ENCODE assay signal across 30 cellular contexts in the genomic region with DNA sequence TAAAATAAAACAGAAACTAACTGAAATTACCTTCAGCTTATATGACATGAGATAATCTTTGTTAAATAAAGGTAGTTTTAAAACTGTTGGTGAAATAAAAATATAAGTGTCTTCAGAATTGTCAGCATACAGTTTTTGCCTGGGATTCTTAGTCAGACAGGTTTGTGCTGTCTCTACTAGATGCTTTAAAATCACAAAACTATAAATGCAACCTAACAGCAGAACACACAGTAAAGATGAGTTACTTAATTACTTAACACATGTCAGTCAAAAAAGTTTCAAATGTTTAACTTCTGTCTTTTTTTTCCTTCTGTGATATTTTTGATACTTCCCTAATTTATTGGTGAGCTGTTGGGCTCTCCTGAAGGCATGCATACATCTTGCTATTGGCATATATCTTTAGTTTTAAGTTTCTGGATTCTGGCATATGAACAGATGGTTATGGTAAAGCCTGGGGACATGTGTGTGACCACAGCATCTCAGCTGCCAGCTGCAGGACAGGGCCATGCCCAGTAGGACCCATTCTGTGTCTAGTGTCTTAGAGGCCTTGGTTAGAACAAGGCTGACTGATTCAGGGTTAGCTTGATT.
"Had no signal": no experiment of that assay in that cellular context is flagged by ENCODE, and none has a peak within 500 bp of the region (broad histone marks: within the 10 kb centered on the region; RNA-seq: fewer than 3 reads in every experiment).

No MANE protein-coding gene starts in this region.

- H3K9me3 ChIP-seq: colonic mucosa had no signal

- H3K36me3 ChIP-seq: adrenal gland, breast epithelium, cardiac muscle cell, colonic mucosa, gastrocnemius medialis, heart left ventricle had no signal

- H3K4me3 ChIP-seq: adrenal gland, breast epithelium, cardiac muscle cell, colonic mucosa, gastrocnemius medialis, heart left ventricle had no signal

- ATAC-seq: activated CD4-positive, alpha-beta T cell treated with anti-CD3 and anti-CD28 coated beads for 36 hours; activated CD8-positive, alpha-beta memory T cell treated with anti-CD3 and anti-CD28 coated beads, Interleukin-2, amount 10 ng/mL, durations not matched to agents 7 days and 5 days; activated CD8-positive, alpha-beta T cell treated with anti-CD3 and anti-CD28 coated beads, Interleukin-2, amount 10 ng/mL, durations not matched to agents 7 days and 5 days; activated naive CD8-positive, alpha-beta T cell treated with anti-CD3 and anti-CD28 coated beads, Interleukin-2, amount 50 U/mL, for 24 hours; esophagus mucosa; gastrocnemius medialis; heart left ventricle had no signal

- DNase-seq: activated CD4-positive, alpha-beta memory T cell treated with anti-CD3 and anti-CD28 coated beads for 36 hours; activated CD4-positive, alpha-beta T cell treated with anti-CD3 and anti-CD28 coated beads for 36 hours; activated CD4-positive, alpha-beta T cell treated with anti-CD3 and anti-CD28 coated beads, Interleukin-2, amount 10 ng/mL, durations not matched to agents 24 days and 14 days; activated CD4-positive, CD25-positive, alpha-beta regulatory T cell; activated CD4-positive, CD25-positive, alpha-beta regulatory T cell treated with anti-CD3 and anti-CD28 coated beads, Interleukin-2, amount 50 U/mL, for 72 hours; activated CD8-positive, alpha-beta memory T cell treated with anti-CD3 and anti-CD28 coated beads, Interleukin-2, amount 10 ng/mL, durations not matched to agents 7 days and 5 days; activated CD8-positive, alpha-beta memory T cell treated with anti-CD3 and anti-CD28 coated beads, Interleukin-2, amount 50 U/mL, for 4 hours; activated CD8-positive, alpha-beta T cell treated with anti-CD3 and anti-CD28 coated beads, Interleukin-2, amount 10 ng/mL, durations not matched to agents 7 days and 5 days; activated effector memory CD4-positive, alpha-beta T cell treated with anti-CD3 and anti-CD28 coated beads, Interleukin-2, amount 50 U/mL, for 16 hours; activated naive CD4-positive, alpha-beta T cell treated with anti-CD3 and anti-CD28 coated beads for 36 hours; activated naive CD8-positive, alpha-beta T cell treated with anti-CD3 and anti-CD28 coated beads for 36 hours; activated naive CD8-positive, alpha-beta T cell treated with anti-CD3 and anti-CD28 coated beads, Interleukin-2, amount 50 U/mL, for 24 hours; activated T-cell treated with anti-CD3 and anti-CD28 coated beads, Interleukin-2, amount 50 U/mL, for 1 hour; activated T-cell treated with anti-CD3 and anti-CD28 coated beads, Interleukin-2, amount 50 U/mL, for 48 hours; adrenal gland; amygdala; aorta; central memory CD4-positive, alpha-beta T cell; cerebellar nuclear complex; colonic mucosa; effector memory CD4-positive, alpha-beta T cell; endodermal cell; foreskin fibroblast; gastrocnemius medialis; glutamatergic neuron; heart left ventricle; hypothalamus had no signal

- H3K27ac ChIP-seq: adrenal gland, breast epithelium, cardiac muscle cell, colonic mucosa, gastrocnemius medialis, heart left ventricle had no signal

- H3K4me1 ChIP-seq: adrenal gland, breast epithelium, colonic mucosa, gastrocnemius medialis, heart left ventricle had no signal

- H3K27me3 ChIP-seq: adrenal gland, breast epithelium, cardiac muscle cell, colonic mucosa, gastrocnemius medialis, heart left ventricle had no signal
